30 cellular contexts compared by ENCODE assay signal in genomic region chr7:128197989-128198580, GRCh38. TPM values are rescaled to one million over a fixed set of nuclear protein-coding genes. Genes with fewer than 3 reads are reported as not detected.
"Had no signal": no experiment of that assay in that cellular context is flagged by ENCODE, and none has a peak within 500 bp of the region (broad histone marks: within the 10 kb centered on the region; RNA-seq: fewer than 3 reads in every experiment).

No MANE protein-coding gene starts in this region.

- H3K9me3 ChIP-seq: colonic mucosa had no signal

- H3K4me1 ChIP-seq: colonic mucosa, parathyroid adenoma had no signal

- H3K27ac ChIP-seq: colonic mucosa, dorsolateral prefrontal cortex, esophagus squamous epithelium, heart left ventricle, left lung, parathyroid adenoma, stomach, suprapubic skin, tibial nerve had no signal

- H3K4me3 Mint-ChIP-seq: activated B cell treated with CpG ODN at 0.5 μM for 24 hours; activated CD4-positive, alpha-beta memory T cell treated with anti-CD3 and anti-CD28 coated beads for 36 hours; activated naive CD8-positive, alpha-beta T cell treated with anti-CD3 and anti-CD28 coated beads for 36 hours; activated T-helper 17 cell treated with anti-CD3 and anti-CD28 coated beads, Interleukin-2, amount 50 U/mL, for 72 hours; central memory CD8-positive, alpha-beta T cell; effector memory CD8-positive, alpha-beta T cell; nephron progenitor cell; stimulated activated effector memory CD8-positive, alpha-beta T cell treated with anti-CD3 and anti-CD28 coated beads, Interleukin-12 subunit alpha, Interleukin-12 subunit beta, amount 100 ng/mL, for 72 hours; T-helper 17 cell had no signal

- H3K36me3 ChIP-seq: colonic mucosa, esophagus squamous epithelium, heart left ventricle, left lung, stomach, suprapubic skin had no signal

- H3K27ac Mint-ChIP-seq: activated B cell treated with CpG ODN at 0.5 μM for 24 hours; activated CD4-positive, alpha-beta memory T cell treated with anti-CD3 and anti-CD28 coated beads for 36 hours; activated naive CD8-positive, alpha-beta T cell treated with anti-CD3 and anti-CD28 coated beads for 36 hours; activated T-helper 17 cell treated with anti-CD3 and anti-CD28 coated beads, Interleukin-2, amount 50 U/mL, for 72 hours; effector memory CD8-positive, alpha-beta T cell; nephron progenitor cell; stimulated activated effector memory CD8-positive, alpha-beta T cell treated with anti-CD3 and anti-CD28 coated beads, Interleukin-12 subunit alpha, Interleukin-12 subunit beta, amount 100 ng/mL, for 72 hours; T-helper 17 cell had no signal

- H3K9ac ChIP-seq: parathyroid adenoma had no signal

- ATAC-seq: activated T-helper 17 cell treated with anti-CD3 and anti-CD28 coated beads, Interleukin-2, amount 50 U/mL, for 72 hours; effector memory CD8-positive, alpha-beta T cell; heart left ventricle; left lung; stimulated activated effector memory CD8-positive, alpha-beta T cell treated with anti-CD3 and anti-CD28 coated beads, Interleukin-12 subunit alpha, Interleukin-12 subunit beta, amount 100 ng/mL, for 72 hours; T-helper 17 cell had no signal

- H3K4me3 ChIP-seq: colonic mucosa, dorsolateral prefrontal cortex, esophagus squamous epithelium, heart left ventricle, left lung, stomach, suprapubic skin, tibial nerve had no signal

- DNase-seq: activated B cell treated with CpG ODN at 0.5 μM for 24 hours; activated CD4-positive, alpha-beta T cell treated with anti-CD3 and anti-CD28 coated beads for 48 hours; activated naive CD4-positive, alpha-beta T cell treated with Interleukin-2 at 50 U/mL for 16 hours; activated naive CD8-positive, alpha-beta T cell treated with anti-CD3 and anti-CD28 coated beads for 36 hours; activated T-cell treated with anti-CD3 and anti-CD28 coated beads, Interleukin-2, amount 50 U/mL, for 1 hour; colonic mucosa; effector memory CD8-positive, alpha-beta T cell; esophagus squamous epithelium; heart left ventricle; left lung; mammary epithelial cell; nephron progenitor cell; right cardiac atrium; stimulated activated CD4-positive, alpha-beta T cell treated with anti-CD3 and anti-CD28 coated beads, Interleukin-1b, Interleukin-23, amount 100 ng/mL, for 48 hours; stomach; SW 1271; T-helper 17 cell had no signal

RNA-seq across cellular contexts. Expression of gene LEP, which starts 43.0 kb away (rescaled TPM):
- total RNA-seq: activated B cell treated with CpG ODN at 0.5 μM for 24 hours; activated CD4-positive, alpha-beta memory T cell treated with anti-CD3 and anti-CD28 coated beads for 36 hours; activated naive CD8-positive, alpha-beta T cell treated with anti-CD3 and anti-CD28 coated beads for 36 hours; activated T-helper 17 cell treated with anti-CD3 and anti-CD28 coated beads, Interleukin-2, amount 50 U/mL, for 72 hours; astrocyte; endothelial cell of umbilical vein; esophagus squamous epithelium; mononuclear cell; myocyte; pulmonary artery endothelial cell; stomach; T-helper 17 cell had no signal
